In the genomic region with DNA sequence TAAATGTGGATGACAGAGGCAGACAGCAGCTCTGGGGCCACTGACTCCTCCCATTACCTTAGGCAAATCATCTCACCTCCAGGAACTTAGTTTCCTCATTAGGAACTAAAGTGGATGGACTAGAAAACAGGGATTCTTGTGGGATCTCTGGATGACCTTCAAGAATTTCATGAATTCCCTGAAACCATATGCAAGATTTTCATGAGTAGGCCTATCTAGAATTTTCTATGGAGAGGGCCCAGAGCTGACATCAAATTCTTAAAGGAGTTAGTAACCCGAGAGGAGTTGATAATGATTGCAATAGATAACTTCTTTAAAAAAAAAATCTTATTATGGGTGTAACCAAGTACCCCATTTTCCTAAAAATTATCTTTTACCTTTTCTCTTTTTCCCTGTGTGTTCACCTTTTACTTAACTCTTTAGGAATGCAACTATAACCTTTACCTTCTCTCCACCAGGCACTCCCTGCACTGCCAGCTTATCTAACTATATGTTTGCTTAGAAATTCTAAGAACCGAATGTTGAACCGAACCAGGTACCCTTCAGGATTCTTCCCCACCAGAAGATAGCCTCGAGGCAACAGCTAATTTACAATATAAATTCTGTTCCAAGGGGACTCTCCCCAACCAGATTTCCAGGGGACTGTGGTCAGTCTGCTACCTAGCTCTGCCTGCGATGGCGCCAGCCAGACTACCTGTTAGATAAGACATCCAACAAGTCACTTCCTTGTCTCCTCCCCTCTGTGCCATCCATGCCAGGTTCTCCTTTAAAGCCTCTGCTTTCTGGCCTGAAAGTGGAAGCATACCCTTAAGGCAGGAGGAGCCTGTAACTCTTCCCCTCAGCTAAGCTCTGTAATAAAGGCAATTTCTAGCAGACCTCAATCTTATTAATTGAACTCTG, we compare ENCODE assay signal across 27 cellular contexts.
DNase-seq lines count a peak whose midpoint lies in the region; ATAC-seq, FAIRE-seq and TF ChIP-seq lines count a peak whose summit lies in the region.
"Had no signal": no experiment of that assay in that cellular context is flagged by ENCODE, and none has a peak within 500 bp of the region (broad histone marks: within the 10 kb centered on the region; RNA-seq: fewer than 3 reads in every experiment).

No MANE protein-coding gene starts in this region.

- no peaks in the 10 kb centered on the region for H3K79me2 ChIP-seq in GM23248 (ENCODE audit: insufficient read depth)

- H3K9me3 ChIP-seq in GM23248 (ENCODE audit: low read depth) (no peaks in the 10 kb centered on the region), transverse colon (no peaks in the 10 kb centered on the region), left lung (no peaks in the 10 kb centered on the region)
- H3K9me3 ChIP-seq: HAP-1, psoas muscle had no signal

- no peaks in the 10 kb centered on the region for H3F3A ChIP-seq in GM23248 (ENCODE audit: insufficient read depth)

- H3K27ac ChIP-seq in GM23248 = no peak overlapping the region
- peak overlapping the region in 2 of 4 donors; percentile 52 to 58 for H3K27ac ChIP-seq in transverse colon
- no peak overlapping the region for H3K27ac ChIP-seq in left lung
- H3K27ac ChIP-seq: brain microvascular endothelial cell, psoas muscle had no signal

- H3K4me1 ChIP-seq in GM23248 (ENCODE audit: insufficient read depth) = no peaks in the 10 kb centered on the region
- H3K4me1 ChIP-seq in transverse colon = peaks cover 0 to 39% (median 6%) of the 10 kb centered on the region in 4 donors
- H3K4me1 ChIP-seq in left lung = no peaks in the 10 kb centered on the region
- H3K4me1 ChIP-seq: HAP-1, psoas muscle had no signal

- WGBS in GM23248 (ENCODE audit: low coverage in 1 of 2, low lambda C conversion rate in 2 of 2, missing lambda C conversion rate in 2 of 2), 2 experiments = 85% methylated on average over 5 to 6 of the region's 6 CpGs
- 59 to 66% methylated on average over 3 to 6 of the region's 6 CpGs for WGBS in transverse colon (ENCODE audit: low coverage in 1 of 2), 2 donors

- no peak for TF ChIP-seq CTCF in transverse colon (IDR thresholded peaks at IDR 0.05)
- no peak for TF ChIP-seq CTCF in left lung (IDR thresholded peaks at IDR 0.05)

- TF ChIP-seq EP300 in transverse colon (IDR thresholded peaks at IDR 0.05; ENCODE audit: low read depth) = no peak

- no peaks in the 10 kb centered on the region for H4K20me1 ChIP-seq in GM23248 (ENCODE audit: insufficient read depth)

- in situ Hi-C loops in GM23248 (cut with MboI) (no loop called here), transverse colon (cut with MboI; ENCODE audit: low pct_ligation_motif_present in 1 of 4, low pct_unique_long_range_greater_than_20kb in 1 of 4, low sequenced_read_pairs in 3 of 4) (no loop called here)

- no peaks in the 10 kb centered on the region for H3K9me2 ChIP-seq in GM23248 (ENCODE audit: insufficient read depth)

- ATAC-seq in left colon (peak; percentile 89), left lung (no peak), GM21576 (IDR thresholded peaks at IDR 0.05; ENCODE audit: unreplicated experiment) (no peak)
- ATAC-seq: naive thymus-derived CD4-positive, alpha-beta T cell; Panc1; psoas muscle; stimulated activated effector memory CD8-positive, alpha-beta T cell treated with anti-CD3 and anti-CD28 coated beads, Interleukin-12 subunit alpha, Interleukin-12 subunit beta, amount 100 ng/mL, for 72 hours had no signal

- H3K36me3 ChIP-seq in GM23248 (ENCODE audit: low read depth) (no peaks in the 10 kb centered on the region), transverse colon (no peaks in the 10 kb centered on the region), left lung (no peaks in the 10 kb centered on the region)
- H3K36me3 ChIP-seq: brain microvascular endothelial cell, HAP-1 had no signal

- no peak overlapping the region for H3K4me3 ChIP-seq in GM23248
- H3K4me3 ChIP-seq in transverse colon = no peak overlapping the region
- H3K4me3 ChIP-seq in left lung = no peak overlapping the region
- H3K4me3 ChIP-seq: HAP-1, psoas muscle had no signal

- H3K4me2 ChIP-seq in GM23248 (ENCODE audit: unreplicated experiment) = no peak overlapping the region

- no peak for FAIRE-seq in GM12891 (lab: Jason Lieb, UNC)
- FAIRE-seq: GM18507 had no signal

- H3K27me3 ChIP-seq in GM23248 (replicated peaks; ENCODE audit: insufficient read depth) = no peaks in the 10 kb centered on the region
- H3K27me3 ChIP-seq in transverse colon = no peaks in the 10 kb centered on the region
- no peaks in the 10 kb centered on the region for H3K27me3 ChIP-seq in left lung
- H3K27me3 ChIP-seq: brain microvascular endothelial cell had no signal

- TF ChIP-seq POLR2A in transverse colon (IDR thresholded peaks at IDR 0.05) (peak; percentile 12), GM12891 (IDR thresholded peaks at IDR 0.05; ENCODE audit: low read depth, low read length) (no peak), erythroblast (IDR thresholded peaks at IDR 0.05; ENCODE audit: low read length) (no peak)

- no peak overlapping the region for H2AFZ ChIP-seq in GM23248

- H3K9ac ChIP-seq in GM23248 = no peak overlapping the region

- intact Hi-C loops in left colon (cut with DNase I, micrococcal nuclease) (no loop called here), transverse colon (cut with DNase I; ENCODE audit: low total_unique reads) (no loop called here), left lung (cut with DNase I) (no loop called here)

- peak; percentile 8 for DNase-seq in GM23248
- DNase-seq in amniotic epithelial cell (ENCODE audit: low read depth) = peak; percentile 54
- DNase-seq in left colon = peak; percentile 61 to 62
- DNase-seq in transverse colon = peak; percentile 53
- DNase-seq in left lung = no peak
- DNase-seq in GM12891 (ENCODE audit: insufficient read length, low spot score) = no peak
- DNase-seq in erythroblast (lab: John Stamatoyannopoulos, UW) = no peak
- DNase-seq: activated CD4-positive, alpha-beta memory T cell treated with anti-CD3 and anti-CD28 coated beads for 36 hours; activated CD4-positive, alpha-beta T cell treated with anti-CD3 and anti-CD28 coated beads for 1 hour; activated naive CD4-positive, alpha-beta T cell treated with anti-CD3 and anti-CD28 coated beads for 36 hours; brain microvascular endothelial cell; DMS79 treated with DMSO at 0.1 percent for 48 hours; hypothalamus; Karpas-422; naive thymus-derived CD4-positive, alpha-beta T cell; NCI-H1417 treated with DMSO at 0.1 percent for 48 hours; NCI-H2029 treated with DMSO at 0.1 percent for 48 hours; NCI-H526; psoas muscle; SHP77; stimulated activated CD4-positive, alpha-beta T cell treated with anti-CD3 and anti-CD28 coated beads, Interleukin-4, amount 100 ng/mL, for 4 hours; T-helper 2 cell had no signal

TF ChIP-seq in GM12891, 5 proteins besides CTCF, POLR2A, EP300 and RAD21:
- TF ChIP-seq PAX5 (IDR thresholded peaks at IDR 0.05; ENCODE audit: insufficient read depth, low read length, severe bottlenecking) = no peak
- TF ChIP-seq SPI1 (IDR thresholded peaks at IDR 0.05; ENCODE audit: low read depth, low read length) = no peak
- no peak for TF ChIP-seq POLR2AphosphoS5 (IDR thresholded peaks at IDR 0.05; ENCODE audit: low read depth, low read length)
- no peak for TF ChIP-seq POU2F2 (IDR thresholded peaks at IDR 0.05; ENCODE audit: low read depth, low read length)
- TF ChIP-seq TAF1 (IDR thresholded peaks at IDR 0.05; ENCODE audit: low read depth, low read length) = no peak
TF ChIP-seq in GM12891: peak in this region for 0.

Comparison
In these comparisons a context has a peak if more than half of its experiments do, and no peak if none do; other contexts are left out.
1. DNase-seq: peak in GM23248 (single experiment), amniotic epithelial cell (single experiment), left colon (2 of 2) and transverse colon (single experiment); none in left lung (0 of 2), GM12891 (single experiment) and erythroblast (0 of 2).